In genomic region chr19:34145741-34146202, GRCh38 we compare ENCODE assay signal across 8 cellular contexts.
DNase-seq lines count a peak whose midpoint lies in the region; ATAC-seq and TF ChIP-seq lines count a peak whose summit lies in the region.

No MANE protein-coding gene starts in this region.

- ATAC-seq in GM19023 (IDR thresholded peaks at IDR 0.05; ENCODE audit: unreplicated experiment) (no peak), GM19397 (IDR thresholded peaks at IDR 0.05; ENCODE audit: unreplicated experiment) (no peak)

- peak; percentile 85 for TF ChIP-seq RAD21 in Ishikawa (IDR thresholded peaks at IDR 0.05; ENCODE audit: low read depth)

- peak; percentile 60 for DNase-seq in DMS53 treated with DMSO at 0.1 percent for 48 hours (lab: John Stamatoyannopoulos, UW; ENCODE audit: unreplicated experiment)
- peak; percentile 31 for DNase-seq in SHP77 treated with DMSO at 0.1 percent for 48 hours (lab: John Stamatoyannopoulos, UW)
- DNase-seq in activated naive CD4-positive, alpha-beta T cell treated with Interleukin-2 at 50 U/mL for 16 hours: peak; percentile 45
- peak; percentile 60 for DNase-seq in glomerular visceral epithelial cell (ENCODE audit: extremely low spot score)
- DNase-seq in putamen (ENCODE audit: low spot score): peak; percentile 17

- TF ChIP-seq EP300 in Ishikawa (IDR thresholded peaks at IDR 0.05; ENCODE audit: borderline replicate concordance): no peak

TF ChIP-seq in Ishikawa, 13 proteins besides CTCF, POLR2A, EP300 and RAD21:
- TF ChIP-seq CREB1 (IDR thresholded peaks at IDR 0.05; ENCODE audit: low read depth) (no peak), TEAD4 (IDR thresholded peaks at IDR 0.05) (peak; percentile 37; the same call in 1 of the 2 replicates), REST (IDR thresholded peaks at IDR 0.05; ENCODE audit: low read depth) (no peak), FOXM1 (IDR thresholded peaks at IDR 0.05; ENCODE audit: borderline replicate concordance, low read depth) (no peak)
TF ChIP-seq in Ishikawa: peak in this region for 1.
